15 cellular contexts compared by ENCODE assay signal in genomic region chr1:4724695-4725250, GRCh38.
DNase-seq lines count a peak whose midpoint lies in the region; ATAC-seq and TF ChIP-seq lines count a peak whose summit lies in the region.
"Had no signal": no experiment of that assay in that cellular context is flagged by ENCODE, and none has a peak within 500 bp of the region (broad histone marks: within the 10 kb centered on the region; RNA-seq: fewer than 3 reads in every experiment).

No MANE protein-coding gene starts in this region.

- TF ChIP-seq CTCF in GM20000 (IDR thresholded peaks at IDR 0.05; ENCODE audit: extremely low read depth, missing control alignments): no peak
- TF ChIP-seq CTCF in NB4 (IDR thresholded peaks at IDR 0.05; ENCODE audit: low read depth, low read length): no peak
- no peak for TF ChIP-seq CTCF in heart right ventricle (IDR thresholded peaks at IDR 0.05)

- H3K36me3 Mint-ChIP-seq in stimulated activated naive B cell treated with anti-CD40 and anti-IgM and Interleukin-4, amounts not matched to agents 10 μg/mL and 1 μg/mL and 100 μg/mL, for 72 hours: no peaks in the 10 kb centered on the region
- H3K36me3 Mint-ChIP-seq: CD4-positive, CD25-positive, alpha-beta regulatory T cell had no signal

- DNase-seq in GM20000 (ENCODE audit: low spot score): peak; percentile 36
- peak; percentile 68 for DNase-seq in NB4 (ENCODE audit: low read depth)
- peak; percentile 73 for DNase-seq in RPMI8226
- no peak for DNase-seq in stimulated activated naive B cell treated with anti-CD40 and anti-IgM and Interleukin-4, amounts not matched to agents 10 μg/mL and 1 μg/mL and 100 μg/mL, for 72 hours
- DNase-seq in CD1c-positive myeloid dendritic cell (ENCODE audit: extremely low spot score): no peak
- DNase-seq in heart right ventricle: no peak
- DNase-seq in NCI-H510A (lab: John Stamatoyannopoulos, UW): no peak
- DNase-seq: BE2C; CD4-positive, CD25-positive, alpha-beta regulatory T cell; DMS53; GF-D8; GOT3 had no signal

- no peak overlapping the region for H3K27ac ChIP-seq in heart right ventricle
- H3K27ac ChIP-seq: A549 had no signal

- peaks cover 0 to 28% (median 16%) of the 10 kb centered on the region in 7 donors for H3K27me3 ChIP-seq in heart right ventricle
- H3K27me3 ChIP-seq: BE2C had no signal

- H3K27me3 Mint-ChIP-seq in stimulated activated naive B cell treated with anti-CD40 and anti-IgM and Interleukin-4, amounts not matched to agents 10 μg/mL and 1 μg/mL and 100 μg/mL, for 72 hours: peaks cover 8 to 16% of the 10 kb centered on the region in 2 donors
- H3K27me3 Mint-ChIP-seq: CD4-positive, CD25-positive, alpha-beta regulatory T cell had no signal

- H3K36me3 ChIP-seq in heart right ventricle: no peaks in the 10 kb centered on the region
- H3K36me3 ChIP-seq: BE2C, HAP-1 had no signal

- H3K4me3 Mint-ChIP-seq in stimulated activated naive B cell treated with anti-CD40 and anti-IgM and Interleukin-4, amounts not matched to agents 10 μg/mL and 1 μg/mL and 100 μg/mL, for 72 hours: no peak overlapping the region
- H3K4me3 Mint-ChIP-seq: CD4-positive, CD25-positive, alpha-beta regulatory T cell had no signal

- H3K4me3 ChIP-seq in NB4 (ENCODE audit: low read depth, low read length): no peak overlapping the region
- no peak overlapping the region for H3K4me3 ChIP-seq in heart right ventricle
- H3K4me3 ChIP-seq: A549, HAP-1 had no signal

- H3K9me3 Mint-ChIP-seq in stimulated activated naive B cell treated with anti-CD40 and anti-IgM and Interleukin-4, amounts not matched to agents 10 μg/mL and 1 μg/mL and 100 μg/mL, for 72 hours: no peaks in the 10 kb centered on the region
- H3K9me3 Mint-ChIP-seq: CD4-positive, CD25-positive, alpha-beta regulatory T cell had no signal

- H3K9me3 ChIP-seq in heart right ventricle: no peaks in the 10 kb centered on the region
- H3K9me3 ChIP-seq: A549, BE2C, HAP-1 had no signal

- H3K4me1 ChIP-seq in heart right ventricle: no peaks in the 10 kb centered on the region
- H3K4me1 ChIP-seq: A549, BE2C, HAP-1 had no signal

- intact Hi-C loops in heart right ventricle (cut with DNase I): no loop called here

- 81% methylated on average over 8 of the region's 8 CpGs for WGBS in heart right ventricle, 2 donors

- peak; percentile 72 to 81 for ATAC-seq in stimulated activated naive B cell treated with anti-CD40 and anti-IgM and Interleukin-4, amounts not matched to agents 10 μg/mL and 1 μg/mL and 100 μg/mL, for 72 hours (replicated peaks)
- ATAC-seq in heart right ventricle: no peak
- ATAC-seq: A549, HepG2 had no signal

- peaks cover 2 to 6% of the 10 kb centered on the region in 2 donors for H3K4me1 Mint-ChIP-seq in stimulated activated naive B cell treated with anti-CD40 and anti-IgM and Interleukin-4, amounts not matched to agents 10 μg/mL and 1 μg/mL and 100 μg/mL, for 72 hours
- H3K4me1 Mint-ChIP-seq: CD4-positive, CD25-positive, alpha-beta regulatory T cell had no signal

- TF ChIP-seq POLR2A in NB4 (IDR thresholded peaks at IDR 0.05; ENCODE audit: extremely low read depth, insufficient read length): no peak

- no peak overlapping the region for H3K27ac Mint-ChIP-seq in stimulated activated naive B cell treated with anti-CD40 and anti-IgM and Interleukin-4, amounts not matched to agents 10 μg/mL and 1 μg/mL and 100 μg/mL, for 72 hours
- H3K27ac Mint-ChIP-seq: CD4-positive, CD25-positive, alpha-beta regulatory T cell had no signal

Comparison
In these comparisons a context has a peak if more than half of its experiments do, and no peak if none do; other contexts are left out.
1. DNase-seq: peak in GM20000 (single experiment), NB4 (single experiment) and RPMI8226 (single experiment); none in stimulated activated naive B cell treated with anti-CD40 and anti-IgM and Interleukin-4, amounts not matched to agents 10 μg/mL and 1 μg/mL and 100 μg/mL, for 72 hours (single experiment), CD1c-positive myeloid dendritic cell (single experiment), heart right ventricle (0 of 2) and NCI-H510A (single experiment).
2. ATAC-seq: peak in stimulated activated naive B cell treated with anti-CD40 and anti-IgM and Interleukin-4, amounts not matched to agents 10 μg/mL and 1 μg/mL and 100 μg/mL, for 72 hours (2 of 2); none in heart right ventricle (0 of 8).